11 cellular contexts compared by ENCODE assay signal in the genomic region with DNA sequence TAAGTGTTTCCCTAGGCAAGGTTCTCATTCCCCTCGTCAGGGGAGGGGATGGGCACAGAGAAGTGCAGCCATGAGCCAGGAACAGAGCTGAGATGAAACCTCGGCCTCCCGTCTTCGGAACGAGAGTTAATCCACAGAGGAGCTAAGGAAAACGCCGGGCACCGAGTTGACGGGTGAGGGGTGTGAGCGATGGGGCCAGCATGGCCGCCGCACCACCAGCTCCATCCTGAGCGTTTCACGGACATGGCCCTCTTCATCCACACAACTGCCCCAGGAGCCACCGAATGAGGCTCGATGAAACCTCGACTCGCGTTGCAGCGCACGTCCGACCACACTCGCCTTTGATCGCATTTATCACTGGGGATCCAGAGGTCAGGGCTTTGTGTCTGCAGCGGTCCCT. TPM values are rescaled to one million over a fixed set of nuclear protein-coding genes. Genes with fewer than 3 reads are reported as not detected.
"Had no signal": no experiment of that assay in that cellular context is flagged by ENCODE, and none has a peak within 500 bp of the region (broad histone marks: within the 10 kb centered on the region; RNA-seq: fewer than 3 reads in every experiment).

No MANE protein-coding gene starts in this region.

- H3K36me3 ChIP-seq: HAP-1 had no signal

- H2AFZ ChIP-seq: GM23248 had no signal

- H3K9ac ChIP-seq: GM23248 had no signal

- ATAC-seq: HCT116 had no signal

- H3K9me3 ChIP-seq: HAP-1 had no signal

- DNase-seq: GOT3, H7, HFFc6, KBM-7 had no signal

- H3K27ac ChIP-seq: GM23248, HL-60 had no signal

- H3K4me3 ChIP-seq: GM23248, HAP-1 had no signal

- H3K4me1 ChIP-seq: HAP-1 had no signal

RNA-seq across cellular contexts. Expression of gene CA5A, which starts 21.5 kb away (rescaled TPM):
- total RNA-seq: GM23248, H4, H7, HFFc6, HT1080 had no signal
- polyA plus RNA-seq: GM23248, IgD-negative memory B cell had no signal
